ENCODE assay signal across 9 cellular contexts in the genomic region with DNA sequence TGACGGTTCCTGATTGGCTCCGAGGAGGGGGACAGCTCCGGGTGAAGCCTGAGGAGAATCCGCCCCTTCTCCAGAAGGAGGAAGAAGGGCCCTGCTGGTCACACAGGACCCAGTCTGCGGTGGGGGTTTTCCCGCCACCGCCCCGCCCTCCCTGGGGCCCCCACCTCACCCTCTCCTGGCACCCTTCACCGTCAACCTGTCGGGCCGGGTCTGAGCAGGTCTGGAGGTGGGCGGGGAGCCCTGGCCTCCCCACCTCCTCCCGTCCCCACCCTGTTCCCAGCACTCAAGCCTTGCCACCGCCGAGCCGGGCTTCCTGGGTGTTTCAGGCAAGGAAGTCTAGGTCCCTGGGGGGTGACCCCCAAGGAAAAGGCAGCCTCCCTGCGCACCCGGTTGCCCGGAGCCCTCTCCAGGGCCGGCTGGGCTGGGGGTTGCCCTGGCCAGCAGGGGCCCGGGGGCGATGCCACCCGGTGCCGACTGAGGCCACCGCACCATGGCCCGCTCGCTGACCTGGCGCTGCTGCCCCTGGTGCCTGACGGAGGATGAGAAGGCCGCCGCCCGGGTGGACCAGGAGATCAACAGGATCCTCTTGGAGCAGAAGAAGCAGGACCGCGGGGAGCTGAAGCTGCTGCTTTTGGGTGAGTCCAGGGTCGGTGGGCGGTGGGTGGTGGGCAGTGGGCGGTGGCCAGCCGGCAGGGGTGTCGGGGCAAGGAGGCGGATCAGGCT. TPM values are rescaled to one million over a fixed set of nuclear protein-coding genes. Genes with fewer than 3 reads are reported as not detected.
A peak's percentile ranks its signal among the peaks of the same experiment; 100 is the strongest.
DNase-seq lines count a peak whose midpoint lies in the region; ATAC-seq, FAIRE-seq and TF ChIP-seq lines count a peak whose summit lies in the region.
"Had no signal": no experiment of that assay in that cellular context is flagged by ENCODE, and none has a peak within 500 bp of the region (broad histone marks: within the 10 kb centered on the region; RNA-seq: fewer than 3 reads in every experiment).

A gene with protein sequence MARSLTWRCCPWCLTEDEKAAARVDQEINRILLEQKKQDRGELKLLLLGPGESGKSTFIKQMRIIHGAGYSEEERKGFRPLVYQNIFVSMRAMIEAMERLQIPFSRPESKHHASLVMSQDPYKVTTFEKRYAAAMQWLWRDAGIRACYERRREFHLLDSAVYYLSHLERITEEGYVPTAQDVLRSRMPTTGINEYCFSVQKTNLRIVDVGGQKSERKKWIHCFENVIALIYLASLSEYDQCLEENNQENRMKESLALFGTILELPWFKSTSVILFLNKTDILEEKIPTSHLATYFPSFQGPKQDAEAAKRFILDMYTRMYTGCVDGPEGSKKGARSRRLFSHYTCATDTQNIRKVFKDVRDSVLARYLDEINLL (plus strand): TSS at position 73 of the 723 bp plus-strand sequence. CDS start 418 bp downstream, at position 491.

- no peaks in the 10 kb centered on the region for H3K9me1 ChIP-seq in keratinocyte (ENCODE audit: control insufficient read depth, extremely low read depth, insufficient read depth, low read length)

- 4% methylated on average over 40 of the region's 40 CpGs for WGBS in thymus

- peaks cover 58% of the 10 kb centered on the region for H3K79me2 ChIP-seq in keratinocyte (ENCODE audit: control insufficient read depth, insufficient read depth, low read length)
- H3K79me2 ChIP-seq in osteoblast (ENCODE audit: insufficient read depth, low read length) = no peaks in the 10 kb centered on the region

- dilution Hi-C loops in keratinocyte (cut with MboI; ENCODE audit: extremely low pct_ligation_motif_present, low sequenced_read_pairs) = no loop called here

- CTCF ChIA-PET in activated CD4-positive, alpha-beta memory T cell treated with anti-CD3 and anti-CD28 coated beads, Interleukin-2, amount 10 ng/mL, durations not matched to agents 7 days and 5 days (lab: Charles Lee) = interaction anchor here (0.7 to 1.7 kb wide), 4 partner anchors 8 to 34 kb away, joined by 3 to 4 read pairs (median 3); no protein-coding TSS in a partner anchor

- POLR2A ChIA-PET in activated CD4-positive, alpha-beta memory T cell treated with anti-CD3 and anti-CD28 coated beads, Interleukin-2, amount 10 ng/mL, durations not matched to agents 7 days and 5 days (lab: Charles Lee) = interaction anchor here (0.9 to 2.1 kb wide), 4 partner anchors 16 to 48 kb away, joined by 3 to 6 read pairs (median 4); no protein-coding TSS in a partner anchor

- peaks cover 56% of the 10 kb centered on the region for H3K4me1 Mint-ChIP-seq in activated CD4-positive, alpha-beta memory T cell treated with anti-CD3 and anti-CD28 coated beads, Interleukin-2, amount 10 ng/mL, durations not matched to agents 7 days and 5 days

- H3K4me3 Mint-ChIP-seq in activated CD4-positive, alpha-beta memory T cell treated with anti-CD3 and anti-CD28 coated beads, Interleukin-2, amount 10 ng/mL, durations not matched to agents 7 days and 5 days = peak within 1 kb of the TSS; percentile 92

- no peak for FAIRE-seq in keratinocyte (lab: Jason Lieb, UNC)
- FAIRE-seq: A204.1 had no signal

- H3K27ac ChIP-seq in keratinocyte (ENCODE audit: control insufficient read depth, insufficient read depth, low read length) = peak within 1 kb of the TSS; percentile 92
- H3K27ac ChIP-seq in thymus (ENCODE audit: low read depth) = peak within 1 kb of the TSS; percentile 85
- no peak within 1 kb of the TSS for H3K27ac ChIP-seq in osteoblast (ENCODE audit: low read depth, low read length)

- H4K20me1 ChIP-seq in keratinocyte (ENCODE audit: control insufficient read depth, extremely low read depth, insufficient read depth, low read length) (no peaks in the 10 kb centered on the region), osteoblast (ENCODE audit: insufficient read depth, low read length) (no peaks in the 10 kb centered on the region)

- H2AFZ ChIP-seq in keratinocyte (ENCODE audit: control insufficient read depth, low read length) (peak within 1 kb of the TSS; percentile 4), osteoblast (ENCODE audit: low read length) (no peak within 1 kb of the TSS)

- peaks cover 9% of the 10 kb centered on the region for H3K4me1 ChIP-seq in keratinocyte (ENCODE audit: control insufficient read depth, extremely low read depth, insufficient read depth, low read length)
- H3K4me1 ChIP-seq in thymus (ENCODE audit: control insufficient read depth, insufficient read depth, low read length) = peaks cover 31% of the 10 kb centered on the region
- peaks cover 12% of the 10 kb centered on the region for H3K4me1 ChIP-seq in osteoblast (ENCODE audit: insufficient read depth, low read length)

- H3K9me3 Mint-ChIP-seq in activated CD4-positive, alpha-beta memory T cell treated with anti-CD3 and anti-CD28 coated beads, Interleukin-2, amount 10 ng/mL, durations not matched to agents 7 days and 5 days = no peaks in the 10 kb centered on the region

- no peak for ATAC-seq in HG03378 (IDR thresholded peaks at IDR 0.05; ENCODE audit: unreplicated experiment)
- no peak for ATAC-seq in HG03460 (IDR thresholded peaks at IDR 0.05; ENCODE audit: unreplicated experiment)

- H3K36me3 ChIP-seq in keratinocyte (ENCODE audit: control insufficient read depth in 2 of 2, extremely low read depth in 1 of 2, insufficient read depth in 2 of 2, low read length in 2 of 2) (peaks cover 4 to 8% of the 10 kb centered on the region in 2 experiments), thymus (ENCODE audit: control insufficient read depth, insufficient read depth) (no peaks in the 10 kb centered on the region), osteoblast (ENCODE audit: insufficient read depth, low read length) (no peaks in the 10 kb centered on the region)

- H3K9me3 ChIP-seq in keratinocyte (ENCODE audit: control insufficient read depth, low read depth, low read length) = no peaks in the 10 kb centered on the region
- no peaks in the 10 kb centered on the region for H3K9me3 ChIP-seq in thymus (ENCODE audit: control insufficient read depth)
- no peaks in the 10 kb centered on the region for H3K9me3 ChIP-seq in osteoblast (ENCODE audit: low read depth, low read length)

- H3K9ac ChIP-seq in keratinocyte (ENCODE audit: control insufficient read depth, extremely low read depth, insufficient read depth, low read length) = peak within 1 kb of the TSS; percentile 94

- peak within 1 kb of the TSS; percentile 84 to 92 (median 88) for H3K4me3 ChIP-seq in keratinocyte (ENCODE audit: control insufficient read depth in 2 of 3, extremely low read depth in 1 of 3, insufficient read depth in 2 of 3, low read depth in 1 of 3, low read length in 3 of 3)
- H3K4me3 ChIP-seq in thymus (ENCODE audit: low read length) = peak within 1 kb of the TSS; percentile 92
- H3K4me3 ChIP-seq in osteoblast (ENCODE audit: insufficient read depth, low read length) = no peak within 1 kb of the TSS

- DNase-seq in SIG-M5 treated with dmso at 0.1 percent for 504 hours (lab: John Stamatoyannopoulos, UW; ENCODE audit: unreplicated experiment) = peak; percentile 60
- no peak for DNase-seq in SIG-M5 (lab: John Stamatoyannopoulos, UW)
- peak; percentile 74 for DNase-seq in activated CD4-positive, alpha-beta memory T cell treated with anti-CD3 and anti-CD28 coated beads, Interleukin-2, amount 10 ng/mL, durations not matched to agents 7 days and 5 days
- peak; percentile 67 for DNase-seq in keratinocyte (ENCODE audit: low read depth, low spot score)
- no peak for DNase-seq in osteoblast (ENCODE audit: insufficient read length, low spot score, missing footprints)

- no peaks in the 10 kb centered on the region for H3K27me3 ChIP-seq in keratinocyte (ENCODE audit: control insufficient read depth, extremely low read depth, insufficient read depth, low read length)
- no peaks in the 10 kb centered on the region for H3K27me3 ChIP-seq in thymus (ENCODE audit: control insufficient read depth, insufficient read depth)
- H3K27me3 ChIP-seq in osteoblast (ENCODE audit: insufficient read depth, low read length) = no peaks in the 10 kb centered on the region

- H3K4me2 ChIP-seq in keratinocyte (ENCODE audit: control insufficient read depth, extremely low read depth, insufficient read depth, low read depth, low read length) (peak within 1 kb of the TSS; percentile 79), osteoblast (ENCODE audit: insufficient read depth, low read length) (no peak within 1 kb of the TSS)

- no peak for TF ChIP-seq CTCF in keratinocyte (optimal IDR thresholded peaks at IDR 0.05 in 1 of 3, IDR thresholded peaks at IDR 0.05 in 1 of 3, conservative IDR thresholded peaks at IDR 0.05 in 1 of 3; ENCODE audit: extremely low read depth in 1 of 3, insufficient read depth in 2 of 3, low read length in 3 of 3)
- no peak for TF ChIP-seq CTCF in osteoblast (IDR thresholded peaks at IDR 0.05; ENCODE audit: extremely low read depth, low read depth, low read length)

- H3K27ac Mint-ChIP-seq in activated CD4-positive, alpha-beta memory T cell treated with anti-CD3 and anti-CD28 coated beads, Interleukin-2, amount 10 ng/mL, durations not matched to agents 7 days and 5 days = peak within 1 kb of the TSS; percentile 78

- peaks cover 27% of the 10 kb centered on the region for H3K36me3 Mint-ChIP-seq in activated CD4-positive, alpha-beta memory T cell treated with anti-CD3 and anti-CD28 coated beads, Interleukin-2, amount 10 ng/mL, durations not matched to agents 7 days and 5 days (ENCODE audit: low read depth)

- no peaks in the 10 kb centered on the region for H3K27me3 Mint-ChIP-seq in activated CD4-positive, alpha-beta memory T cell treated with anti-CD3 and anti-CD28 coated beads, Interleukin-2, amount 10 ng/mL, durations not matched to agents 7 days and 5 days

RNA-seq across cellular contexts. Expression of the gene that starts here (rescaled TPM):
- 100 to 1,000 TPM; 140 TPM for total RNA-seq in activated CD4-positive, alpha-beta memory T cell treated with anti-CD3 and anti-CD28 coated beads, Interleukin-2, amount 10 ng/mL, durations not matched to agents 7 days and 5 days
- 60.0 to 77.0 TPM (median 71.9 TPM) in 3 replicates for polyA plus RNA-seq in keratinocyte
- polyA plus RNA-seq in keratinocyte (2011; ENCODE audit: low read depth) = 31.8 TPM
- 59.1 and 99.8 TPM in 2 replicates for polyA plus RNA-seq in keratinocyte (2011; cell fraction: cytosol; rRNA removed)
- 31.2 and 40.4 TPM in 2 replicates for polyA plus RNA-seq in keratinocyte (2011; cell fraction: nucleus; rRNA removed)
- 92.2 and 95.0 TPM in 2 replicates for polyA plus RNA-seq in keratinocyte (2012; ENCODE audit: low replicate concordance)
- polyA minus RNA-seq in keratinocyte = 47.1 to 107 TPM (median 56.3 TPM) in 3 replicates
- 115 TPM for polyA minus RNA-seq in keratinocyte (2011; cell fraction: cytosol; rRNA and poly(A)+ RNA removed)
- polyA minus RNA-seq in keratinocyte (2011; cell fraction: nucleus; rRNA and poly(A)+ RNA removed) = 30.8 and 32.5 TPM in 2 replicates
- 21.8 TPM for polyA plus RNA-seq in thymus
- total RNA-seq in osteoblast = 0.36 TPM in 1 of 2 replicates, not detected in the other

Comparison
In these comparisons a context has a peak if more than half of its experiments do, and no peak if none do; other contexts are left out.
1. RNA of the gene that starts here (total RNA-seq): 140 TPM in activated CD4-positive, alpha-beta memory T cell treated with anti-CD3 and anti-CD28 coated beads, Interleukin-2, amount 10 ng/mL, durations not matched to agents 7 days and 5 days; 0.36 TPM in osteoblast; every median in the first group is over 100 times any median in the second.
2. DNase-seq: peak in SIG-M5 treated with dmso at 0.1 percent for 504 hours (single experiment), activated CD4-positive, alpha-beta memory T cell treated with anti-CD3 and anti-CD28 coated beads, Interleukin-2, amount 10 ng/mL, durations not matched to agents 7 days and 5 days (single experiment) and keratinocyte (single experiment); none in SIG-M5 (single experiment) and osteoblast (single experiment).